10 cellular contexts compared by ENCODE assay signal in genomic region chr22:32378703-32379272, GRCh38. TPM values are rescaled to one million over a fixed set of nuclear protein-coding genes. Genes with fewer than 3 reads are reported as not detected.
DNase-seq lines count a peak whose midpoint lies in the region; ATAC-seq and TF ChIP-seq lines count a peak whose summit lies in the region.
"Had no signal": no experiment of that assay in that cellular context is flagged by ENCODE, and none has a peak within 500 bp of the region (broad histone marks: within the 10 kb centered on the region; RNA-seq: fewer than 3 reads in every experiment).

No MANE protein-coding gene starts in this region.

- TF ChIP-seq CTCF in neural cell (IDR thresholded peaks at IDR 0.05; ENCODE audit: poor library complexity, severe bottlenecking): peak; percentile 30

- no peak for TF ChIP-seq RAD21 in neural cell (conservative IDR thresholded peaks at IDR 0.05)

- no peak for TF ChIP-seq EP300 in neural cell (conservative IDR thresholded peaks at IDR 0.05; ENCODE audit: poor library complexity, severe bottlenecking)

- no peaks in the 10 kb centered on the region for H3K36me3 ChIP-seq in neural cell (ENCODE audit: insufficient read depth, low read length)

- no peaks in the 10 kb centered on the region for H3K9me3 ChIP-seq in neural cell (ENCODE audit: low read length)

- H3K4me2 ChIP-seq in neural cell (ENCODE audit: low read length): no peak overlapping the region

- peak in 2 of 3 donors; percentile 2 to 18 for DNase-seq in stimulated activated CD4-positive, alpha-beta T cell treated with anti-CD3 and anti-CD28 coated beads, Interleukin-12 subunit alpha, Interleukin-12 subunit beta, amount 100 ng/mL, for 48 hours (ENCODE audit: low read depth in 2 of 3, low spot score in 1 of 3)
- no peak for DNase-seq in stimulated activated CD4-positive, alpha-beta T cell treated with anti-CD3 and anti-CD28 coated beads, Interleukin-12 subunit alpha, Interleukin-12 subunit beta, amount 100 ng/mL, for 4 hours
- DNase-seq in NCI-H460 (ENCODE audit: extremely low read depth, low read depth): peak; percentile 45
- peak; percentile 53 to 71 for DNase-seq in dermis microvascular lymphatic vessel endothelial cell (ENCODE audit: low read depth in 2 of 2)
- no peak for DNase-seq in GF-D8 (lab: John Stamatoyannopoulos, UW)

- H3F3A ChIP-seq in neural cell (ENCODE audit: insufficient read depth, low read length, poor library complexity, severe bottlenecking): no peaks in the 10 kb centered on the region

- ATAC-seq in GM21723 (IDR thresholded peaks at IDR 0.05; ENCODE audit: unreplicated experiment): no peak
- ATAC-seq in GM18873 (IDR thresholded peaks at IDR 0.05; ENCODE audit: low FRiP score, unreplicated experiment): no peak

- no peak overlapping the region for H3K4me3 ChIP-seq in neural cell (ENCODE audit: low read length)

- H4K20me1 ChIP-seq in neural cell (ENCODE audit: insufficient read depth): no peaks in the 10 kb centered on the region

- H3K27me3 ChIP-seq in neural cell (ENCODE audit: insufficient read depth, low read depth, low read length): no peaks in the 10 kb centered on the region

- H3K9ac ChIP-seq in neural cell (ENCODE audit: low read length): no peak overlapping the region

- no peaks in the 10 kb centered on the region for H3K79me2 ChIP-seq in neural cell (replicated peaks; ENCODE audit: insufficient read depth, low read length)

- H3K9me2 ChIP-seq in neural cell (ENCODE audit: insufficient read depth, low read length): no peaks in the 10 kb centered on the region

- no peak overlapping the region for H3K27ac ChIP-seq in neural cell (ENCODE audit: low read length)
- H3K27ac ChIP-seq: epithelial cell of prostate had no signal

- H2AFZ ChIP-seq in neural cell (ENCODE audit: low read depth, low read length): no peak overlapping the region

TF ChIP-seq in neural cell, 6 proteins besides CTCF, POLR2A, EP300 and RAD21:
- TF ChIP-seq TAF1 (IDR thresholded peaks at IDR 0.05; ENCODE audit: low read depth): no peak
- TF ChIP-seq MXI1 (conservative IDR thresholded peaks at IDR 0.05; ENCODE audit: poor library complexity, severe bottlenecking): no peak
- TF ChIP-seq POLR2AphosphoS5 (IDR thresholded peaks at IDR 0.05): no peak

RNA-seq across cellular contexts. Expression of gene RFPL3, which starts 21.1 kb away (rescaled TPM):
- total RNA-seq in NCI-H460 (2014; rRNA removed; shearing (Covaris generic)): not detected in 2 replicates
- polyA plus RNA-seq in NCI-H460 (2014; cell fraction: nucleus; rRNA removed): not detected in 2 replicates
- not detected in 2 replicates for total RNA-seq in dermis microvascular lymphatic vessel endothelial cell
- 0.50 TPM in 1 of 2 replicates, not detected in the other for polyA plus RNA-seq in neural cell
- polyA minus RNA-seq in neural cell: not detected in 2 replicates
- total RNA-seq: urinary bladder had no signal
- polyA plus RNA-seq: urinary bladder had no signal

RNA-seq across cellular contexts. Expression of gene RTCB, which starts 33.3 kb away (rescaled TPM):
- 75.7 and 76.9 TPM in 2 replicates for total RNA-seq in NCI-H460 (2014; rRNA removed; shearing (Covaris generic))
- polyA plus RNA-seq in NCI-H460 (2014; cell fraction: nucleus; rRNA removed): 86.5 and 93.2 TPM in 2 replicates
- total RNA-seq in dermis microvascular lymphatic vessel endothelial cell: 127 and 129 TPM in 2 replicates
- 112 and 121 TPM in 2 replicates for polyA plus RNA-seq in neural cell
- 90.1 and 99.9 TPM in 2 replicates for polyA minus RNA-seq in neural cell

Comparison
In these comparisons a context has a peak if more than half of its experiments do, and no peak if none do; other contexts are left out.
1. DNase-seq: peak in stimulated activated CD4-positive, alpha-beta T cell treated with anti-CD3 and anti-CD28 coated beads, Interleukin-12 subunit alpha, Interleukin-12 subunit beta, amount 100 ng/mL, for 48 hours (2 of 3), NCI-H460 (single experiment) and dermis microvascular lymphatic vessel endothelial cell (2 of 2); none in stimulated activated CD4-positive, alpha-beta T cell treated with anti-CD3 and anti-CD28 coated beads, Interleukin-12 subunit alpha, Interleukin-12 subunit beta, amount 100 ng/mL, for 4 hours (single experiment) and GF-D8 (single experiment).